In genomic region chr11:120622189-120622912, GRCh38 we compare ENCODE assay signal across 11 cellular contexts.
DNase-seq lines count a peak whose midpoint lies in the region; ATAC-seq lines count a peak whose summit lies in the region.
"Had no signal": no experiment of that assay in that cellular context is flagged by ENCODE, and none has a peak within 500 bp of the region (broad histone marks: within the 10 kb centered on the region; RNA-seq: fewer than 3 reads in every experiment).

No MANE protein-coding gene starts in this region.

- no peaks in the 10 kb centered on the region for H3K9me2 ChIP-seq in GM23248 (ENCODE audit: insufficient read depth)

- 53 to 54% methylated on average over 7 of the region's 7 CpGs for WGBS in GM23248 (ENCODE audit: low coverage in 1 of 2, low lambda C conversion rate in 2 of 2, missing lambda C conversion rate in 2 of 2), 2 experiments

- intact Hi-C loops in left ventricle myocardium superior (cut with micrococcal nuclease), result no loop called here
- intact Hi-C loops in posterior vena cava (cut with DNase I), result no loop called here

- no peak overlapping the region for H3K4me3 ChIP-seq in GM23248
- H3K4me3 ChIP-seq: uterus had no signal

- H3F3A ChIP-seq in GM23248 (ENCODE audit: insufficient read depth), result no peaks in the 10 kb centered on the region

- peaks cover 14% of the 10 kb centered on the region for H3K27me3 ChIP-seq in GM23248 (replicated peaks; ENCODE audit: insufficient read depth)
- H3K27me3 ChIP-seq: uterus had no signal

- no peaks in the 10 kb centered on the region for H3K9me3 ChIP-seq in GM23248 (ENCODE audit: low read depth)
- H3K9me3 ChIP-seq: uterus had no signal

- H3K36me3 ChIP-seq in GM23248 (ENCODE audit: low read depth), result no peaks in the 10 kb centered on the region
- H3K36me3 ChIP-seq: uterus had no signal

- no peaks in the 10 kb centered on the region for H3K4me1 ChIP-seq in GM23248 (ENCODE audit: insufficient read depth)
- H3K4me1 ChIP-seq: uterus had no signal

- no peak overlapping the region for H3K9ac ChIP-seq in GM23248

- no peak overlapping the region for H3K27ac ChIP-seq in GM23248
- H3K27ac ChIP-seq: uterus had no signal

- H2AFZ ChIP-seq in GM23248, result no peak overlapping the region

- DNase-seq in GDM1 (lab: John Stamatoyannopoulos, UW) (peak; percentile 3), OCI-M1 (lab: John Stamatoyannopoulos, UW) (peak; percentile 31), left ventricle myocardium superior (peak; percentile 54), GM23248 (no peak), posterior vena cava (ENCODE audit: low spot score) (no peak)
- DNase-seq in activated CD4-positive, CD25-positive, alpha-beta regulatory T cell (lab: John Stamatoyannopoulos, UW), result no peak
- DNase-seq: cortex of kidney, NCI-H2171, uterus had no signal

- ATAC-seq in GM21786 (IDR thresholded peaks at IDR 0.05; ENCODE audit: unreplicated experiment) (peak; percentile 47), left ventricle myocardium superior (peak; percentile 85), GM21528 (IDR thresholded peaks at IDR 0.05; ENCODE audit: low FRiP score, unreplicated experiment) (no peak)

- in situ Hi-C loops in GM23248 (cut with MboI), result no loop called here

- no peaks in the 10 kb centered on the region for H4K20me1 ChIP-seq in GM23248 (ENCODE audit: insufficient read depth)

- H3K4me2 ChIP-seq in GM23248 (ENCODE audit: unreplicated experiment), result no peak overlapping the region

- no peaks in the 10 kb centered on the region for H3K79me2 ChIP-seq in GM23248 (ENCODE audit: insufficient read depth)

Comparison
In these comparisons a context has a peak if more than half of its experiments do, and no peak if none do; other contexts are left out.
1. DNase-seq: peak in GDM1 (single experiment), OCI-M1 (single experiment) and left ventricle myocardium superior (single experiment); none in GM23248 (single experiment), posterior vena cava (single experiment) and activated CD4-positive, CD25-positive, alpha-beta regulatory T cell (0 of 4).